Comparison of ENCODE assay signal across 9 cellular contexts in genomic region chr19:4584670-4585460, GRCh38. TPM values are rescaled to one million over a fixed set of nuclear protein-coding genes. Genes with fewer than 3 reads are reported as not detected.
DNase-seq lines count a peak whose midpoint lies in the region; ATAC-seq and TF ChIP-seq lines count a peak whose summit lies in the region.
"Had no signal": no experiment of that assay in that cellular context is flagged by ENCODE, and none has a peak within 500 bp of the region (broad histone marks: within the 10 kb centered on the region; RNA-seq: fewer than 3 reads in every experiment).

No MANE protein-coding gene starts in this region.

- peaks cover 18% of the 10 kb centered on the region for H3K27me3 ChIP-seq in iPS-15b (ENCODE audit: control insufficient read depth, insufficient read depth, low read length)
- no peaks in the 10 kb centered on the region for H3K27me3 ChIP-seq in testis

- intact Hi-C loops in testis (cut with DNase I; ENCODE audit: low total_unique reads): no loop called here

- TF ChIP-seq POLR2A in testis (IDR thresholded peaks at IDR 0.05): no peak

- TF ChIP-seq CTCF in testis (IDR thresholded peaks at IDR 0.05): no peak

- no peak overlapping the region for H3K9ac ChIP-seq in SK-N-MC (ENCODE audit: insufficient read length)
- H3K9ac ChIP-seq in iPS-15b (ENCODE audit: low read depth, low read length): no peak overlapping the region

- H3K4me3 ChIP-seq in SK-N-MC (peak overlapping the region; percentile 73), iPS-15b (ENCODE audit: low read depth, low read length) (peak overlapping the region; percentile 65), testis (peak overlapping the region; percentile 22 to 46)

- peak; percentile 66 to 84 for DNase-seq in NCI-H524 (lab: John Stamatoyannopoulos, UW)
- no peak for DNase-seq in NCI-H524 treated with DMSO at 0.1 percent for 48 hours (lab: John Stamatoyannopoulos, UW)
- no peak for DNase-seq in SK-N-MC (ENCODE audit: low read depth, low spot score)
- no peak for DNase-seq in testis
- no peak for DNase-seq in globus pallidus (ENCODE audit: low spot score)

- 7 to 8% methylated on average over 20 to 33 of the region's 45 CpGs for WGBS in testis, 2 donors

- ATAC-seq in GM18907 (IDR thresholded peaks at IDR 0.05; ENCODE audit: unreplicated experiment) (no peak), GM21515 (IDR thresholded peaks at IDR 0.05; ENCODE audit: unreplicated experiment) (no peak)

- H3K4me1 ChIP-seq in iPS-15b (ENCODE audit: control insufficient read depth, insufficient read depth, low read length) (peaks cover 4% of the 10 kb centered on the region), testis (peaks cover 14% of the 10 kb centered on the region)

- H3K27ac ChIP-seq in SK-N-MC (no peak overlapping the region), testis (no peak overlapping the region)

- H3K9me3 ChIP-seq in SK-N-MC (ENCODE audit: low read depth, low read length) (no peaks in the 10 kb centered on the region), iPS-15b (ENCODE audit: control insufficient read depth, insufficient read depth, low read length) (no peaks in the 10 kb centered on the region), testis (no peaks in the 10 kb centered on the region)

- H3K36me3 ChIP-seq in SK-N-MC (ENCODE audit: insufficient read depth, low read length) (no peaks in the 10 kb centered on the region), iPS-15b (ENCODE audit: control insufficient read depth, insufficient read depth, low read length) (no peaks in the 10 kb centered on the region), testis (ENCODE audit: low read depth, missing control alignments) (no peaks in the 10 kb centered on the region)

RNA-seq across cellular contexts. Expression of gene SEMA6B, which starts 25.4 kb away (rescaled TPM):
- total RNA-seq in testis: 1 to 10 TPM; 3.5 to 4.2 TPM
- 5.0 TPM for polyA plus RNA-seq in testis (ENCODE audit: insufficient read depth, low read depth, low replicate concordance)
- total RNA-seq: CD4-positive, CD25-positive, alpha-beta regulatory T cell had no signal
- polyA plus RNA-seq: CD4-positive, CD25-positive, alpha-beta regulatory T cell had no signal

RNA-seq across cellular contexts. Expression of gene LRG1, which starts 45.0 kb away (rescaled TPM):
- total RNA-seq in testis: under 1 TPM; 0.24 to 0.25 TPM
- polyA plus RNA-seq in testis (ENCODE audit: insufficient read depth, low read depth, low replicate concordance): 0.58 TPM

RNA-seq across cellular contexts. Expression of gene PLIN5, which starts 49.8 kb away (rescaled TPM):
- total RNA-seq in testis: 1 to 10 TPM; 7.4 to 8.5 TPM
- polyA plus RNA-seq in testis (ENCODE audit: insufficient read depth, low read depth, low replicate concordance): 3.8 TPM
- total RNA-seq: CD4-positive, CD25-positive, alpha-beta regulatory T cell had no signal

RNA-seq across cellular contexts. Expression of gene TNFAIP8L1, which starts 54.5 kb away (rescaled TPM):
- 10 to 100 TPM in 1 of 2 donors, 1 to 10 TPM in 1; 9.7 to 15.9 TPM for total RNA-seq in testis
- polyA plus RNA-seq in testis (ENCODE audit: insufficient read depth, low read depth, low replicate concordance): 13.4 TPM

Comparison
In these comparisons a context has a peak if more than half of its experiments do, and no peak if none do; other contexts are left out.
1. DNase-seq: peak in NCI-H524 (2 of 2); none in NCI-H524 treated with DMSO at 0.1 percent for 48 hours (single experiment), SK-N-MC (single experiment), testis (single experiment) and globus pallidus (single experiment).
2. Peak in every context shown above with its lines, with median percentiles within 50 percentile points of each other: H3K4me3 ChIP-seq.